Comparison of ENCODE assay signal across 3 cellular contexts in genomic region chr3:129413271-129413670, GRCh38. TPM values are rescaled to one million over a fixed set of nuclear protein-coding genes. Genes with fewer than 3 reads are reported as not detected.
"Had no signal": no experiment of that assay in that cellular context is flagged by ENCODE, and none has a peak within 500 bp of the region (broad histone marks: within the 10 kb centered on the region; RNA-seq: fewer than 3 reads in every experiment).

No MANE protein-coding gene starts in this region.

RNA-seq across cellular contexts. Expression of gene EFCAB12, which starts 15.2 kb away (rescaled TPM):
- total RNA-seq: ascending aorta, chondrocyte, SJSA1 had no signal
